Comparison of ENCODE assay signal across 25 cellular contexts in the genomic region with DNA sequence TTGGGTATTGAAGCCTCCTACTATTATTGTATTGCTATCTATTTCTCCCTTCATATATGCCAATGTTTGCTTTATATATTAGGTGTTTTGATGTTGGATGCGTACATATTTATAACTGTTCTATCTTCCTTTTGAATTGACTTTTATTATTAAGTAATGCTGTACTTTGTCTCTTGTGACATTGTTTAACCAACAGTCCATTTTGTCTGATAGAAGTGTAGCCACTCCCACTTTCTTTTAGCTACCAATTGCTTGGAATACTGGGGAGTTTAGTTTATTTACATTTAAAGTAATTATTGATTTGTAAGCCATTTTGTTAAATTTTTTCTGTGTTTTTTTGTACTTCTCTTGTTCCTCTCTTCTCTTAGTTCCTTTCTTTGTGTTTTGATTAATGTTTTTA.
A peak's percentile ranks its signal among the peaks of the same experiment; 100 is the strongest.
DNase-seq lines count a peak whose midpoint lies in the region; ATAC-seq, FAIRE-seq and TF ChIP-seq lines count a peak whose summit lies in the region.
"Had no signal": no experiment of that assay in that cellular context is flagged by ENCODE, and none has a peak within 500 bp of the region (broad histone marks: within the 10 kb centered on the region; RNA-seq: fewer than 3 reads in every experiment).

No MANE protein-coding gene starts in this region.

- POLR2A ChIA-PET in HepG2 (lab: Yijun Ruan, JAX): no interaction called here

- TF ChIP-seq POLR2A in HepG2 (IDR thresholded peaks at IDR 0.05; ENCODE audit: insufficient read depth in 1 of 2, low read depth in 2 of 2, low read length in 2 of 2) (no peak), right lobe of liver (IDR thresholded peaks at IDR 0.05) (no peak)

- H3K36me3 ChIP-seq in liver (ENCODE audit: control insufficient read depth in 4 of 4, insufficient read depth in 3 of 4, low read depth in 1 of 4, low read length in 3 of 4) (no peaks in the 10 kb centered on the region), HepG2 (replicated peaks in 1 of 2; ENCODE audit: control insufficient read depth in 1 of 2, insufficient read depth in 2 of 2, low read length in 2 of 2) (no peaks in the 10 kb centered on the region), kidney (ENCODE audit: control insufficient read depth in 1 of 2, insufficient read depth in 2 of 2, low read length in 2 of 2) (no peaks in the 10 kb centered on the region), right lobe of liver (no peaks in the 10 kb centered on the region), MG63 (no peaks in the 10 kb centered on the region)
- H3K36me3 ChIP-seq: BLaER1 treated with 17β-estradiol and CSF1 and Interleukin-3, amounts not matched to agents 10 nM and 100 nM had no signal

- ATAC-seq in HepG2 (no peak), right lobe of liver (peak in 3 of 4 donors; percentile 56 to 64 (median 59)), HG03432 (IDR thresholded peaks at IDR 0.05; ENCODE audit: unreplicated experiment) (no peak)
- ATAC-seq: A549; CD8-positive, alpha-beta T cell; GM12878 had no signal

- no peak overlapping the region for H3K4me2 ChIP-seq in HepG2 (ENCODE audit: low read depth, low read length)
- H3K4me2 ChIP-seq: A549; BLaER1 treated with 17β-estradiol and CSF1 and Interleukin-3, amounts not matched to agents 10 nM and 100 nM had no signal

- 54% methylated on average over 1 of the region's 1 CpG for WGBS in liver
- 60% methylated on average over 1 of the region's 1 CpG for WGBS in HepG2 (ENCODE audit: low lambda C conversion rate)
- 43% methylated on average over 1 of the region's 1 CpG for WGBS in right lobe of liver (ENCODE audit: insufficient coverage, low coverage, low lambda C conversion rate, missing lambda C conversion rate)

- H3K79me2 ChIP-seq in HepG2 (ENCODE audit: insufficient read depth, low read length): no peaks in the 10 kb centered on the region

- no peak for FAIRE-seq in HepG2 (lab: Jason Lieb, UNC)
- FAIRE-seq in kidney (lab: Jason Lieb, UNC): peak; percentile 19
- FAIRE-seq: A549, D721Med, GM12878, GM12892, GM18507 had no signal

- no peaks in the 10 kb centered on the region for H3K27me3 ChIP-seq in liver (ENCODE audit: control insufficient read depth in 4 of 4, insufficient read depth in 4 of 4, low read length in 3 of 4)
- H3K27me3 ChIP-seq in HepG2 (ENCODE audit: control insufficient read depth in 1 of 2, insufficient read depth in 2 of 2, low read length in 2 of 2): no peaks in the 10 kb centered on the region
- no peaks in the 10 kb centered on the region for H3K27me3 ChIP-seq in right lobe of liver
- no peaks in the 10 kb centered on the region for H3K27me3 ChIP-seq in MG63
- H3K27me3 ChIP-seq: BLaER1 treated with 17β-estradiol and CSF1 and Interleukin-3, amounts not matched to agents 10 nM and 100 nM had no signal

- TF ChIP-seq RAD21 in liver (IDR thresholded peaks at IDR 0.05): no peak
- TF ChIP-seq RAD21 in HepG2 (CRISPR knock-in tag; IDR thresholded peaks at IDR 0.05): no peak

- BruUV-seq in HepG2 (replicated peaks; lab: Mats Ljungman, UMichigan): no TSS peak

- H3K9ac ChIP-seq in liver (ENCODE audit: low read depth in 1 of 2, low read length in 2 of 2) (no peak overlapping the region), HepG2 (ENCODE audit: insufficient read depth, low read depth, low read length) (no peak overlapping the region), kidney (ENCODE audit: low read length in 2 of 2) (no peak overlapping the region)
- H3K9ac ChIP-seq: BLaER1 treated with 17β-estradiol and CSF1 and Interleukin-3, amounts not matched to agents 10 nM and 100 nM had no signal

- TF ChIP-seq EP300 in HepG2 (IDR thresholded peaks at IDR 0.05; ENCODE audit: low read depth in 2 of 2, low read length in 2 of 2) (no peak), HepG2 (CRISPR knock-in tag; IDR thresholded peaks at IDR 0.05; ENCODE audit: borderline replicate concordance) (no peak)

- H2AFZ ChIP-seq in HepG2 (ENCODE audit: low read length): no peak overlapping the region

- H3K4me3 ChIP-seq in liver (ENCODE audit: low read depth in 1 of 3, low read length in 3 of 3) (no peak overlapping the region), HepG2 (replicated peaks in 1 of 3; ENCODE audit: insufficient read depth in 1 of 3, low read depth in 2 of 3, low read length in 3 of 3) (no peak overlapping the region), kidney (ENCODE audit: low read length in 2 of 2) (no peak overlapping the region), right lobe of liver (no peak overlapping the region), MG63 (no peak overlapping the region)
- H3K4me3 ChIP-seq: A549; BLaER1 treated with 17β-estradiol and CSF1 and Interleukin-3, amounts not matched to agents 10 nM and 100 nM; GM12878 had no signal

- TF ChIP-seq CTCF in liver (IDR thresholded peaks at IDR 0.05; ENCODE audit: low read depth, low read length, missing input control): no peak
- no peak for TF ChIP-seq CTCF in HepG2 (CRISPR knock-in tag; IDR thresholded peaks at IDR 0.05)
- TF ChIP-seq CTCF in kidney (IDR thresholded peaks at IDR 0.05; ENCODE audit: borderline replicate concordance, extremely low read depth, insufficient read depth): no peak
- TF ChIP-seq CTCF in right lobe of liver (IDR thresholded peaks at IDR 0.05): no peak

- intact Hi-C loops in HepG2 (cut with micrococcal nuclease; ENCODE audit: unreplicated experiment): no loop called here
- intact Hi-C loops in kidney (cut with DNase I): no loop called here
- intact Hi-C loops in right lobe of liver (cut with DNase I): no loop called here

- H3K4me1 ChIP-seq in liver (ENCODE audit: control insufficient read depth in 4 of 4, insufficient read depth in 4 of 4, low read length in 3 of 4) (no peaks in the 10 kb centered on the region), HepG2 (ENCODE audit: insufficient read depth, low read length) (no peaks in the 10 kb centered on the region), kidney (ENCODE audit: control insufficient read depth in 1 of 2, insufficient read depth in 1 of 2, low read depth in 1 of 2, low read length in 2 of 2) (no peaks in the 10 kb centered on the region), right lobe of liver (peaks cover 0 to 8% (median 0%) of the 10 kb centered on the region in 4 donors)
- H3K4me1 ChIP-seq: A549; BLaER1 treated with 17β-estradiol and CSF1 and Interleukin-3, amounts not matched to agents 10 nM and 100 nM had no signal

- CTCF ChIA-PET in HepG2 (lab: Yijun Ruan, JAX; ENCODE audit: low intra/inter-chr PET ratio, low total read pairs): no interaction called here

- in situ Hi-C loops in HepG2 (cut with HindIII; ENCODE audit: extremely low pct_ligation_motif_present, low pct_unique_long_range_greater_than_20kb): no loop called here

- no peaks in the 10 kb centered on the region for H4K20me1 ChIP-seq in HepG2 (ENCODE audit: insufficient read depth, low read length)
- H4K20me1 ChIP-seq: BLaER1 treated with 17β-estradiol and CSF1 and Interleukin-3, amounts not matched to agents 10 nM and 100 nM had no signal

- H3K27ac ChIP-seq in liver (ENCODE audit: low read depth in 1 of 2, low read length in 2 of 2) (no peak overlapping the region), HepG2 (ENCODE audit: extremely low read length, insufficient read depth, low read length) (no peak overlapping the region), kidney (ENCODE audit: low read depth in 2 of 2, low read length in 2 of 2) (no peak overlapping the region), right lobe of liver (no peak overlapping the region)
- H3K27ac ChIP-seq: 22Rv1; A549; BLaER1 treated with 17β-estradiol and CSF1 and Interleukin-3, amounts not matched to agents 10 nM and 100 nM; C4-2B had no signal

- no peak for DNase-seq in HepG2 (ENCODE audit: low spot score)
- DNase-seq in kidney: no peak
- DNase-seq in right lobe of liver: no peak
- DNase-seq in MG63: no peak
- DNase-seq in epidermal melanocyte (ENCODE audit: insufficient read length, low spot score): no peak
- DNase-seq: AML-193; Caco-2; Calu3; CD4-positive, alpha-beta T cell; CD8-positive, alpha-beta T cell; DMS53; DMS79; DND-41; EL; GDM1 had no signal

- H3K9me3 ChIP-seq in liver (ENCODE audit: control insufficient read depth in 4 of 4, low read length in 3 of 4) (no peaks in the 10 kb centered on the region), HepG2 (ENCODE audit: low read length) (no peaks in the 10 kb centered on the region), kidney (ENCODE audit: control insufficient read depth in 1 of 2, low read length in 2 of 2) (no peaks in the 10 kb centered on the region), right lobe of liver (no peaks in the 10 kb centered on the region), MG63 (no peaks in the 10 kb centered on the region)
- H3K9me3 ChIP-seq: A549, Caco-2 had no signal

TF ChIP-seq in liver, 16 proteins besides CTCF, POLR2A, EP300 and RAD21:
- TF ChIP-seq YY1 (IDR thresholded peaks at IDR 0.05): peak; percentile 71
- TF ChIP-seq HNF4A (conservative IDR thresholded peaks at IDR 0.05): peak; percentile 66 to 68
- TF ChIP-seq, protein P1, sequence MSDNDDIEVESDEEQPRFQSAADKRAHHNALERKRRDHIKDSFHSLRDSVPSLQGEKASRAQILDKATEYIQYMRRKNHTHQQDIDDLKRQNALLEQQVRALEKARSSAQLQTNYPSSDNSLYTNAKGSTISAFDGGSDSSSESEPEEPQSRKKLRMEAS (IDR thresholded peaks at IDR 0.05): no peak
TF ChIP-seq in liver: peak in this region for 2.

TF ChIP-seq in HepG2, 621 proteins besides CTCF, POLR2A, EP300 and RAD21 (continues in another document):
- no peak for TF ChIP-seq PHB2 (IDR thresholded peaks at IDR 0.05; ENCODE audit: partially characterized antibody)
- no peak for TF ChIP-seq ZNF768 (CRISPR knock-in tag; IDR thresholded peaks at IDR 0.05)
- TF ChIP-seq ZNF670 (CRISPR knock-in tag; IDR thresholded peaks at IDR 0.05; ENCODE audit: borderline replicate concordance): no peak
- no peak for TF ChIP-seq TOE1 (CRISPR knock-in tag; IDR thresholded peaks at IDR 0.05)
- TF ChIP-seq PHF8 (CRISPR knock-in tag; IDR thresholded peaks at IDR 0.05): no peak
- no peak for TF ChIP-seq CEBPG (CRISPR knock-in tag; IDR thresholded peaks at IDR 0.05)
- TF ChIP-seq ZNF350 (CRISPR knock-in tag; IDR thresholded peaks at IDR 0.05; ENCODE audit: borderline replicate concordance, low read depth): no peak
- TF ChIP-seq MAZ (IDR thresholded peaks at IDR 0.05; ENCODE audit: borderline replicate concordance, low read depth, low read length): no peak
- no peak for TF ChIP-seq MAZ (CRISPR knock-in tag; IDR thresholded peaks at IDR 0.05; ENCODE audit: low read depth)
- no peak for TF ChIP-seq ZNF556 (CRISPR knock-in tag; IDR thresholded peaks at IDR 0.05; ENCODE audit: borderline replicate concordance)
- TF ChIP-seq ERF (CRISPR knock-in tag; IDR thresholded peaks at IDR 0.05): no peak
- TF ChIP-seq ZNF598 (CRISPR knock-in tag; IDR thresholded peaks at IDR 0.05; ENCODE audit: borderline replicate concordance): no peak
- TF ChIP-seq PHF20 (CRISPR knock-in tag; IDR thresholded peaks at IDR 0.05): no peak
- TF ChIP-seq CBX2 (IDR thresholded peaks at IDR 0.05; ENCODE audit: low read depth, low read length): no peak
- no peak for TF ChIP-seq CBX2 (CRISPR knock-in tag; IDR thresholded peaks at IDR 0.05; ENCODE audit: low read depth)
- TF ChIP-seq ZFX (CRISPR knock-in tag; IDR thresholded peaks at IDR 0.05; ENCODE audit: low read depth): no peak
- TF ChIP-seq ZNF747 (CRISPR knock-in tag; IDR thresholded peaks at IDR 0.05; ENCODE audit: borderline replicate concordance): no peak

Comparison
In these comparisons a context has a peak if more than half of its experiments do, and no peak if none do; other contexts are left out.
1. ATAC-seq: peak in right lobe of liver (3 of 4); none in HepG2 (single experiment) and HG03432 (single experiment).